ENCODE assay signal across 14 cellular contexts in the genomic region with DNA sequence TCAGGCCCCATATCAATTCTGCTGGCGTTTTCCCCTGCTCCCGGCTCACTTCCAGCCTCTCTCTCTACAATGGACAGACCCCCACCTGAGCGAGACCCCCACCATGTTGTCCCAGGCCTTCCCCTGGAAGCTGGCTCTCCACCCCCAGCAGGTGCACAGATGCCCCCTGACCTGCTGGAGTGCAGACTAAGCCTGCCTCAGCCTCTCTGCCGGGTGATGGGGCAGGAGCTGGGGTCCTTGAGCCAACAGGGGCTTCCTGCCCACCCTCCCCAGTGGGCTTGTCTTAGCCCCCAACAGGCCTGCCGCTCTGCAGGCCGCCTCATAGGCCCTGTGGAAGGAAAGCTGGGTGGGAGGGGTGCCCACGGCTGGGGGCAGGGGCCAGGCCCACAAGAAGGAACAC.
"Had no signal": no experiment of that assay in that cellular context is flagged by ENCODE, and none has a peak within 500 bp of the region (broad histone marks: within the 10 kb centered on the region; RNA-seq: fewer than 3 reads in every experiment).

No MANE protein-coding gene starts in this region.

- H3K27ac Mint-ChIP-seq: memory B cell had no signal

- H3K27ac ChIP-seq: brain microvascular endothelial cell, heart left ventricle, thyroid gland, uterus had no signal

- H3K27me3 ChIP-seq: thyroid gland had no signal

- H3K9me3 ChIP-seq: heart left ventricle, thyroid gland, uterus had no signal

- ATAC-seq: heart left ventricle, left lobe of liver, SK-N-SH treated with all-trans-retinoic acid at 6 μM for 48 hours had no signal

- FAIRE-seq: endothelial cell of umbilical vein, islet of Langerhans had no signal

- H3K4me1 ChIP-seq: thyroid gland had no signal

- H3K36me3 ChIP-seq: brain microvascular endothelial cell, heart left ventricle, thyroid gland, uterus had no signal

- DNase-seq: activated CD4-positive, alpha-beta T cell treated with anti-CD3 and anti-CD28 coated beads, Interleukin-2, amount 50 U/mL, for 4 hours; activated naive CD4-positive, alpha-beta T cell; amniotic stem cell; brain microvascular endothelial cell; foreskin melanocyte; heart left ventricle; stimulated activated CD4-positive, alpha-beta T cell treated with anti-CD3 and anti-CD28 coated beads, Interleukin-4, amount 100 ng/mL, for 24 hours; thyroid gland; uterus had no signal

- H3K9me3 Mint-ChIP-seq: memory B cell had no signal

- H3K4me3 ChIP-seq: heart left ventricle, thyroid gland, uterus had no signal
